In genomic region chr1:22572778-22573177, GRCh38 we compare ENCODE assay signal across 27 cellular contexts. TPM values are rescaled to one million over a fixed set of nuclear protein-coding genes. Genes with fewer than 3 reads are reported as not detected.
"Had no signal": no experiment of that assay in that cellular context is flagged by ENCODE, and none has a peak within 500 bp of the region (broad histone marks: within the 10 kb centered on the region; RNA-seq: fewer than 3 reads in every experiment).

No MANE protein-coding gene starts in this region.

- H3K4me1 ChIP-seq: SJSA1 had no signal

- H3K27ac ChIP-seq: RWPE1, SJSA1, VCaP had no signal

- H3K36me3 ChIP-seq: SJSA1 had no signal

- H3K9me3 ChIP-seq: SJSA1 had no signal

- H3K27ac Mint-ChIP-seq: activated CD4-positive, alpha-beta memory T cell treated with anti-CD3 and anti-CD28 coated beads, Interleukin-2, amount 10 ng/mL, durations not matched to agents 7 days and 5 days; activated CD4-positive, alpha-beta T cell treated with anti-CD3 and anti-CD28 coated beads, Interleukin-2, amount 10 ng/mL, durations not matched to agents 7 days and 5 days; activated naive CD4-positive, alpha-beta T cell treated with anti-CD3 and anti-CD28 coated beads for 36 hours; activated naive CD8-positive, alpha-beta T cell; activated T-helper 17 cell treated with anti-CD3 and anti-CD28 coated beads, Interleukin-2, amount 50 U/mL, for 72 hours; T-cell had no signal

- H3K4me3 Mint-ChIP-seq: activated CD4-positive, alpha-beta memory T cell treated with anti-CD3 and anti-CD28 coated beads, Interleukin-2, amount 10 ng/mL, durations not matched to agents 7 days and 5 days; activated CD4-positive, alpha-beta T cell treated with anti-CD3 and anti-CD28 coated beads, Interleukin-2, amount 10 ng/mL, durations not matched to agents 7 days and 5 days; activated naive CD4-positive, alpha-beta T cell treated with anti-CD3 and anti-CD28 coated beads for 36 hours; activated naive CD8-positive, alpha-beta T cell; activated T-helper 17 cell treated with anti-CD3 and anti-CD28 coated beads, Interleukin-2, amount 50 U/mL, for 72 hours; brain; central memory CD8-positive, alpha-beta T cell; T-cell had no signal

- H3K9me3 Mint-ChIP-seq: activated T-helper 17 cell treated with anti-CD3 and anti-CD28 coated beads, Interleukin-2, amount 50 U/mL, for 72 hours; central memory CD8-positive, alpha-beta T cell had no signal

- H3K36me3 Mint-ChIP-seq: activated naive CD8-positive, alpha-beta T cell; T-cell had no signal

- H3K27me3 Mint-ChIP-seq: activated CD4-positive, alpha-beta memory T cell treated with anti-CD3 and anti-CD28 coated beads, Interleukin-2, amount 10 ng/mL, durations not matched to agents 7 days and 5 days; activated CD4-positive, alpha-beta T cell treated with anti-CD3 and anti-CD28 coated beads, Interleukin-2, amount 10 ng/mL, durations not matched to agents 7 days and 5 days had no signal

- H3K4me3 ChIP-seq: SJSA1 had no signal

- H3K4me1 Mint-ChIP-seq: activated CD4-positive, alpha-beta memory T cell treated with anti-CD3 and anti-CD28 coated beads, Interleukin-2, amount 10 ng/mL, durations not matched to agents 7 days and 5 days; activated CD4-positive, alpha-beta T cell treated with anti-CD3 and anti-CD28 coated beads, Interleukin-2, amount 10 ng/mL, durations not matched to agents 7 days and 5 days; activated T-helper 17 cell treated with anti-CD3 and anti-CD28 coated beads, Interleukin-2, amount 50 U/mL, for 72 hours; central memory CD8-positive, alpha-beta T cell had no signal

- DNase-seq: activated CD4-positive, alpha-beta memory T cell treated with anti-CD3 and anti-CD28 coated beads, Interleukin-2, amount 10 ng/mL, durations not matched to agents 7 days and 5 days; activated CD4-positive, alpha-beta T cell treated with anti-CD3 and anti-CD28 coated beads, Interleukin-2, amount 10 ng/mL, durations not matched to agents 7 days and 5 days; activated CD4-positive, CD25-positive, alpha-beta regulatory T cell; activated gamma-delta T cell; activated naive CD4-positive, alpha-beta T cell treated with anti-CD3 and anti-CD28 coated beads for 36 hours; activated T-cell treated with anti-CD3 and anti-CD28 coated beads for 4 hours; activated T-cell treated with anti-CD3 and anti-CD28 coated beads, Interleukin-2, amount 50 U/mL, for 48 hours; amygdala; Kasumi-1; KBM-7; NCI-H1105 treated with DMSO at 0.1 percent for 48 hours; NCI-H1436 treated with DMSO at 0.1 percent for 48 hours; NCI-H1930; NCI-H2107; NCI-H748 treated with DMSO at 0.1 percent for 48 hours; OCI-M1; Right ventricle myocardium superior; T-cell had no signal

RNA-seq across cellular contexts. Expression of gene EPHA8, which starts 9.5 kb away (rescaled TPM):
- total RNA-seq: activated CD4-positive, alpha-beta memory T cell treated with anti-CD3 and anti-CD28 coated beads, Interleukin-2, amount 10 ng/mL, durations not matched to agents 7 days and 5 days; activated CD4-positive, alpha-beta T cell treated with anti-CD3 and anti-CD28 coated beads, Interleukin-2, amount 10 ng/mL, durations not matched to agents 7 days and 5 days; activated CD8-positive, alpha-beta memory T cell treated with anti-CD3 and anti-CD28 coated beads for 36 hours; activated naive CD4-positive, alpha-beta T cell treated with anti-CD3 and anti-CD28 coated beads for 36 hours; activated T-helper 17 cell treated with anti-CD3 and anti-CD28 coated beads, Interleukin-2, amount 50 U/mL, for 72 hours; Right ventricle myocardium superior; SJSA1; T-helper 2 cell treated with Interferon-gamma antibody and Interleukin-4, amounts not matched to agents 100 ng/mL and 5 ng/mL, for 36 hours had no signal
